In the genomic region with DNA sequence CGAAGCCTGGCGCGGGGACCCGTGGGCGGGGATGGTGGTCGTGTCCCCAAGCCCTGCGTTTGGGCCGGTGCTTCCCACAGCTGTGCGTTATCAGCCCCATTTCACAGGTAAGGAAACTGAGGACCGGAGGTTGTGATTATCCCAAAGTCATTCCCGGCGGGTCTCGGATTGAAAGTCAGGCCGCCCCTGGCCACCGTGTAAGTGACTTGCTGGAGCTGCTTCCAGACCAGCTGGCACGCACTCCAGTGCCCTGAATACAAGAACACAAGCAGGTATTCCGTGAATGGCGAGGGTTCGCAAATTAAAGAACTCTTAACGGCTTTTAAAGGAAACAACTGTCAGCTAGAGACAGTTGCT, we compare ENCODE assay signal across 1 cellular context.
TF ChIP-seq lines count a peak whose summit lies in the region.

No MANE protein-coding gene starts in this region.

TF ChIP-seq in SK-N-SH, 30 proteins besides CTCF, POLR2A, EP300 and RAD21 (continued from another document):
- TF ChIP-seq, protein P1, sequence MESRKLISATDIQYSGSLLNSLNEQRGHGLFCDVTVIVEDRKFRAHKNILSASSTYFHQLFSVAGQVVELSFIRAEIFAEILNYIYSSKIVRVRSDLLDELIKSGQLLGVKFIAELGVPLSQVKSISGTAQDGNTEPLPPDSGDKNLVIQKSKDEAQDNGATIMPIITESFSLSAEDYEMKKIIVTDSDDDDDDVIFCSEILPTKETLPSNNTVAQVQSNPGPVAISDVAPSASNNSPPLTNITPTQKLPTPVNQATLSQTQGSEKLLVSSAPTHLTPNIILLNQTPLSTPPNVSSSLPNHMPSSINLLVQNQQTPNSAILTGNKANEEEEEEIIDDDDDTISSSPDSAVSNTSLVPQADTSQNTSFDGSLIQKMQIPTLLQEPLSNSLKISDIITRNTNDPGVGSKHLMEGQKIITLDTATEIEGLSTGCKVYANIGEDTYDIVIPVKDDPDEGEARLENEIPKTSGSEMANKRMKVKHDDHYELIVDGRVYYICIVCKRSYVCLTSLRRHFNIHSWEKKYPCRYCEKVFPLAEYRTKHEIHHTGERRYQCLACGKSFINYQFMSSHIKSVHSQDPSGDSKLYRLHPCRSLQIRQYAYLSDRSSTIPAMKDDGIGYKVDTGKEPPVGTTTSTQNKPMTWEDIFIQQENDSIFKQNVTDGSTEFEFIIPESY (IDR thresholded peaks at IDR 0.05; ENCODE audit: borderline replicate concordance, low read depth): no peak
- no peak for TF ChIP-seq NRF1 (IDR thresholded peaks at IDR 0.05; ENCODE audit: low read depth, low read length)
- TF ChIP-seq, protein P2, sequence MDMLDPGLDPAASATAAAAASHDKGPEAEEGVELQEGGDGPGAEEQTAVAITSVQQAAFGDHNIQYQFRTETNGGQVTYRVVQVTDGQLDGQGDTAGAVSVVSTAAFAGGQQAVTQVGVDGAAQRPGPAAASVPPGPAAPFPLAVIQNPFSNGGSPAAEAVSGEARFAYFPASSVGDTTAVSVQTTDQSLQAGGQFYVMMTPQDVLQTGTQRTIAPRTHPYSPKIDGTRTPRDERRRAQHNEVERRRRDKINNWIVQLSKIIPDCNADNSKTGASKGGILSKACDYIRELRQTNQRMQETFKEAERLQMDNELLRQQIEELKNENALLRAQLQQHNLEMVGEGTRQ (IDR thresholded peaks at IDR 0.05; ENCODE audit: borderline replicate concordance, low read depth, low read length): no peak
- TF ChIP-seq JUND (IDR thresholded peaks at IDR 0.05): no peak
- TF ChIP-seq FOXJ3 (CRISPR knock-in tag; IDR thresholded peaks at IDR 0.05): no peak
- TF ChIP-seq MEF2A (IDR thresholded peaks at IDR 0.05; ENCODE audit: borderline replicate concordance, low read depth): no peak
- no peak for TF ChIP-seq NFIC (IDR thresholded peaks at IDR 0.05; ENCODE audit: borderline replicate concordance)
- no peak for TF ChIP-seq ELF1 (IDR thresholded peaks at IDR 0.05)
- no peak for TF ChIP-seq EZH2phosphoT487 (IDR thresholded peaks at IDR 0.05; ENCODE audit: borderline replicate concordance, low read depth)
- TF ChIP-seq TAF1 (IDR thresholded peaks at IDR 0.05; ENCODE audit: borderline replicate concordance, low read depth, low read length): no peak
- TF ChIP-seq, protein P3, sequence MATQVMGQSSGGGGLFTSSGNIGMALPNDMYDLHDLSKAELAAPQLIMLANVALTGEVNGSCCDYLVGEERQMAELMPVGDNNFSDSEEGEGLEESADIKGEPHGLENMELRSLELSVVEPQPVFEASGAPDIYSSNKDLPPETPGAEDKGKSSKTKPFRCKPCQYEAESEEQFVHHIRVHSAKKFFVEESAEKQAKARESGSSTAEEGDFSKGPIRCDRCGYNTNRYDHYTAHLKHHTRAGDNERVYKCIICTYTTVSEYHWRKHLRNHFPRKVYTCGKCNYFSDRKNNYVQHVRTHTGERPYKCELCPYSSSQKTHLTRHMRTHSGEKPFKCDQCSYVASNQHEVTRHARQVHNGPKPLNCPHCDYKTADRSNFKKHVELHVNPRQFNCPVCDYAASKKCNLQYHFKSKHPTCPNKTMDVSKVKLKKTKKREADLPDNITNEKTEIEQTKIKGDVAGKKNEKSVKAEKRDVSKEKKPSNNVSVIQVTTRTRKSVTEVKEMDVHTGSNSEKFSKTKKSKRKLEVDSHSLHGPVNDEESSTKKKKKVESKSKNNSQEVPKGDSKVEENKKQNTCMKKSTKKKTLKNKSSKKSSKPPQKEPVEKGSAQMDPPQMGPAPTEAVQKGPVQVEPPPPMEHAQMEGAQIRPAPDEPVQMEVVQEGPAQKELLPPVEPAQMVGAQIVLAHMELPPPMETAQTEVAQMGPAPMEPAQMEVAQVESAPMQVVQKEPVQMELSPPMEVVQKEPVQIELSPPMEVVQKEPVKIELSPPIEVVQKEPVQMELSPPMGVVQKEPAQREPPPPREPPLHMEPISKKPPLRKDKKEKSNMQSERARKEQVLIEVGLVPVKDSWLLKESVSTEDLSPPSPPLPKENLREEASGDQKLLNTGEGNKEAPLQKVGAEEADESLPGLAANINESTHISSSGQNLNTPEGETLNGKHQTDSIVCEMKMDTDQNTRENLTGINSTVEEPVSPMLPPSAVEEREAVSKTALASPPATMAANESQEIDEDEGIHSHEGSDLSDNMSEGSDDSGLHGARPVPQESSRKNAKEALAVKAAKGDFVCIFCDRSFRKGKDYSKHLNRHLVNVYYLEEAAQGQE (IDR thresholded peaks at IDR 0.05; ENCODE audit: low read depth, low read length): no peak
- no peak for TF ChIP-seq GABPA (IDR thresholded peaks at IDR 0.05; ENCODE audit: low read depth)
- no peak for TF ChIP-seq TCF12 (IDR thresholded peaks at IDR 0.05)
- no peak for TF ChIP-seq FOXM1 (IDR thresholded peaks at IDR 0.05; ENCODE audit: low read depth)
- no peak for TF ChIP-seq FOSL2 (IDR thresholded peaks at IDR 0.05; ENCODE audit: borderline replicate concordance, low read depth)
